ENCODE assay signal across 1 cellular context in genomic region chr16:28213396-28213795, GRCh38.
TF ChIP-seq lines count a peak whose summit lies in the region.

No MANE protein-coding gene starts in this region.

TF ChIP-seq in GM23338, 12 proteins besides CTCF, POLR2A, EP300 and RAD21:
- TF ChIP-seq ZNF462 (CRISPR knock-in tag; IDR thresholded peaks at IDR 0.05) (no peak), ETS1 (IDR thresholded peaks at IDR 0.05) (no peak), EZH2phosphoT487 (IDR thresholded peaks at IDR 0.05; ENCODE audit: unreplicated experiment) (no peak), ZNF114 (CRISPR knock-in tag; IDR thresholded peaks at IDR 0.05) (no peak), ZNF331 (CRISPR knock-in tag; IDR thresholded peaks at IDR 0.05; ENCODE audit: low read depth) (no peak), CREB1 (CRISPR knock-in tag; IDR thresholded peaks at IDR 0.05; ENCODE audit: low read depth) (no peak), JUNB (IDR thresholded peaks at IDR 0.05; ENCODE audit: unreplicated experiment) (no peak), STAT1 (IDR thresholded peaks at IDR 0.05; ENCODE audit: unreplicated experiment) (no peak), REST (IDR thresholded peaks at IDR 0.05; ENCODE audit: unreplicated experiment) (no peak), EZH2 (IDR thresholded peaks at IDR 0.05; ENCODE audit: low read depth, unreplicated experiment) (no peak)
